Comparison of ENCODE assay signal across 21 cellular contexts in genomic region chr14:101293609-101294008, GRCh38.
"Had no signal": no experiment of that assay in that cellular context is flagged by ENCODE, and none has a peak within 500 bp of the region (broad histone marks: within the 10 kb centered on the region; RNA-seq: fewer than 3 reads in every experiment).

No MANE protein-coding gene starts in this region.

- DNase-seq: activated CD4-positive, alpha-beta T cell treated with anti-CD3 and anti-CD28 coated beads, Interleukin-2, amount 50 U/mL, for 1 hour; activated CD4-positive, CD25-positive, alpha-beta regulatory T cell; activated CD8-positive, alpha-beta memory T cell treated with anti-CD3 and anti-CD28 coated beads, Interleukin-2, amount 50 U/mL, for 4 hours; activated CD8-positive, alpha-beta T cell treated with anti-CD3 and anti-CD28 coated beads for 36 hours; activated gamma-delta T cell treated with Interleukin-2 at 50 U/mL for 16 hours; activated naive CD4-positive, alpha-beta T cell treated with anti-CD3 and anti-CD28 coated beads, Interleukin-2, amount 10 ng/mL, durations not matched to agents 7 days and 5 days; activated naive CD8-positive, alpha-beta T cell treated with anti-CD3 and anti-CD28 coated beads for 36 hours; activated T-cell treated with anti-CD3 and anti-CD28 coated beads, Interleukin-2, amount 50 U/mL, for 72 hours; caudate nucleus; Kasumi-1; NCI-H1048; NCI-H146; NCI-H187 treated with DMSO at 0.1 percent for 48 hours; NCI-H2081 treated with DMSO at 0.1 percent for 48 hours; NCI-H446; NCI-H524; PC-9; SIG-M5; T-helper 17 cell; T-helper 9 cell had no signal

- H3K36me3 Mint-ChIP-seq: activated naive CD4-positive, alpha-beta T cell treated with anti-CD3 and anti-CD28 coated beads, Interleukin-2, amount 10 ng/mL, durations not matched to agents 7 days and 5 days had no signal

- H3K4me3 Mint-ChIP-seq: activated CD8-positive, alpha-beta T cell treated with anti-CD3 and anti-CD28 coated beads for 36 hours; activated naive CD4-positive, alpha-beta T cell treated with anti-CD3 and anti-CD28 coated beads, Interleukin-2, amount 10 ng/mL, durations not matched to agents 7 days and 5 days; activated naive CD8-positive, alpha-beta T cell treated with anti-CD3 and anti-CD28 coated beads for 36 hours; activated T-cell treated with anti-CD3 and anti-CD28 coated beads, Interleukin-2, amount 50 U/mL, for 72 hours; T-helper 17 cell had no signal

- H3K27ac ChIP-seq: PC-9 had no signal

- ATAC-seq: activated CD8-positive, alpha-beta T cell treated with anti-CD3 and anti-CD28 coated beads for 36 hours; activated T-cell treated with anti-CD3 and anti-CD28 coated beads, Interleukin-2, amount 50 U/mL, for 72 hours; T-helper 17 cell had no signal

- H3K4me1 Mint-ChIP-seq: activated naive CD4-positive, alpha-beta T cell treated with anti-CD3 and anti-CD28 coated beads, Interleukin-2, amount 10 ng/mL, durations not matched to agents 7 days and 5 days; activated naive CD8-positive, alpha-beta T cell treated with anti-CD3 and anti-CD28 coated beads for 36 hours; T-helper 17 cell had no signal

- H3K27ac Mint-ChIP-seq: activated CD8-positive, alpha-beta T cell treated with anti-CD3 and anti-CD28 coated beads for 36 hours; activated naive CD4-positive, alpha-beta T cell treated with anti-CD3 and anti-CD28 coated beads, Interleukin-2, amount 10 ng/mL, durations not matched to agents 7 days and 5 days; activated naive CD8-positive, alpha-beta T cell treated with anti-CD3 and anti-CD28 coated beads for 36 hours; activated T-cell treated with anti-CD3 and anti-CD28 coated beads, Interleukin-2, amount 50 U/mL, for 72 hours; activated T-helper 2 cell treated with anti-CD3 and anti-CD28 coated beads, Interferon-gamma antibody, Interleukin-2, Interleukin-4, amounts not matched to agents 10 μg/mL and 5 μg/mL and 100 μg/mL, durations not matched to agents 14 hours and 24 hours and 36 hours; T-helper 17 cell had no signal

- H3K4me3 ChIP-seq: PC-9 had no signal
